In genomic region chr2:178455947-178456346, GRCh38 we compare ENCODE assay signal across 24 cellular contexts.
"Had no signal": no experiment of that assay in that cellular context is flagged by ENCODE, and none has a peak within 500 bp of the region (broad histone marks: within the 10 kb centered on the region; RNA-seq: fewer than 3 reads in every experiment).

No MANE protein-coding gene starts in this region.

- H3K27me3 ChIP-seq: body of pancreas, right lobe of liver, transverse colon, vagina had no signal

- H3K4me3 ChIP-seq: body of pancreas, left ventricle myocardium inferior, right lobe of liver, transverse colon, vagina had no signal

- H3K9me3 ChIP-seq: body of pancreas, left ventricle myocardium inferior, right lobe of liver, transverse colon, vagina had no signal

- H3K27ac ChIP-seq: body of pancreas, left ventricle myocardium inferior, right lobe of liver, transverse colon, vagina had no signal

- DNase-seq: activated B cell treated with CpG ODN at 0.5 μM for 24 hours; activated CD4-positive, alpha-beta T cell treated with anti-CD3 and anti-CD28 coated beads for 36 hours; activated CD4-positive, alpha-beta T cell treated with anti-CD3 and anti-CD28 coated beads, Interleukin-2, amount 50 U/mL, for 48 hours; activated CD8-positive, alpha-beta memory T cell treated with anti-CD3 and anti-CD28 coated beads, Interleukin-2, amount 50 U/mL, for 48 hours; activated naive CD4-positive, alpha-beta T cell treated with Interleukin-2 at 50 U/mL for 16 hours; activated naive CD8-positive, alpha-beta T cell treated with anti-CD3 and anti-CD28 coated beads for 36 hours; activated T-cell treated with anti-CD3 and anti-CD28 coated beads, Interleukin-2, amount 50 U/mL, for 4 hours; amniotic stem cell; body of pancreas; effector CD4-positive, alpha-beta T cell; hippocampal formation; kidney glomerular epithelial cell; left ventricle myocardium inferior; midbrain; nucleus accumbens; posterior cingulate gyrus; right lobe of liver; small intestine; stimulated activated CD4-positive, alpha-beta T cell treated with anti-CD3 and anti-CD28 coated beads, Interleukin-2, amount 100 ng/mL, for 48 hours; stimulated activated CD8-positive, alpha-beta memory T cell treated with anti-CD3 and anti-CD28 coated beads, Interleukin-4, amount 100 ng/mL, for 48 hours; stimulated activated naive B cell treated with anti-CD40 and anti-IgM and Interleukin-4, amounts not matched to agents 10 μg/mL and 1 μg/mL and 100 μg/mL, for 72 hours; T1000; transverse colon had no signal

- ATAC-seq: activated CD4-positive, alpha-beta T cell treated with anti-CD3 and anti-CD28 coated beads for 36 hours; activated T-cell treated with anti-CD3 and anti-CD28 coated beads, Interleukin-2, amount 50 U/mL, for 4 hours; body of pancreas; right lobe of liver; stimulated activated naive B cell treated with anti-CD40 and anti-IgM and Interleukin-4, amounts not matched to agents 10 μg/mL and 1 μg/mL and 100 μg/mL, for 72 hours had no signal

- H3K36me3 ChIP-seq: left ventricle myocardium inferior, right lobe of liver, transverse colon, vagina had no signal
